Comparison of ENCODE assay signal across 10 cellular contexts in the genomic region with DNA sequence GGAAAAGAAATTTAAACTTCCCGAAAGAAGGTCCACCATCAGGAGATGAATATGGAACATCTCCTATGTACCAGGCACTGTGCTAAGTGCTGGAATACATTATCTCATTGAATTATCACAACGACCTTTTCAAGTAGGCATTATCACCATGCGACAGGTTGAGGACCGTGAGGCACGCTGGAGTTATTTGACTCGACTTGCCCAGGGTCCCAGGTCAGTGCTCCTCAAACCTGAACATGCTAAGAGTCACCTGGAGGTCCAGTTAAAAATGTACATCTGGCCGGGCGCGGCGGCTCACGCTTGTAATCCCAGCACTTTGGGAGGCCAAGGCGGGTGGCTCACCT. TPM values are rescaled to one million over a fixed set of nuclear protein-coding genes. Genes with fewer than 3 reads are reported as not detected.
DNase-seq lines count a peak whose midpoint lies in the region; ATAC-seq and TF ChIP-seq lines count a peak whose summit lies in the region.
"Had no signal": no experiment of that assay in that cellular context is flagged by ENCODE, and none has a peak within 500 bp of the region (broad histone marks: within the 10 kb centered on the region; RNA-seq: fewer than 3 reads in every experiment).

No MANE protein-coding gene starts in this region.

- DNase-seq in CD4-positive, CD25-positive, alpha-beta regulatory T cell = no peak
- DNase-seq in adipocyte (ENCODE audit: low read depth) (no peak), esophagus squamous epithelium (lab: John Stamatoyannopoulos, UW) (no peak), KG1 (lab: John Stamatoyannopoulos, UW) (no peak), NCI-H2107 (lab: John Stamatoyannopoulos, UW) (no peak)
- DNase-seq in naive thymus-derived CD8-positive, alpha-beta T cell = no peak
- DNase-seq: SIG-M5 had no signal

- peak overlapping the region in 3 of 4 donors; percentile 51 to 86 (median 76) for H3K4me3 Mint-ChIP-seq in CD4-positive, CD25-positive, alpha-beta regulatory T cell
- H3K4me3 Mint-ChIP-seq in IgD-negative memory B cell = peak overlapping the region in 3 of 4 donors; percentile 89 to 94 (median 93)
- peak overlapping the region; percentile 1 to 93 (median 86) for H3K4me3 Mint-ChIP-seq in naive thymus-derived CD8-positive, alpha-beta T cell

- H3K4me3 ChIP-seq in CD4-positive, CD25-positive, alpha-beta regulatory T cell (ENCODE audit: low read depth, low read length) = peak overlapping the region; percentile 61
- H3K4me3 ChIP-seq in adipocyte (ENCODE audit: low read length) = peak overlapping the region; percentile 26
- peak overlapping the region in 1 of 4 donors; percentile 48 for H3K4me3 ChIP-seq in esophagus squamous epithelium

- H3K27me3 Mint-ChIP-seq in CD4-positive, CD25-positive, alpha-beta regulatory T cell = no peaks in the 10 kb centered on the region
- H3K27me3 Mint-ChIP-seq in IgD-negative memory B cell = no peaks in the 10 kb centered on the region
- H3K27me3 Mint-ChIP-seq in naive thymus-derived CD8-positive, alpha-beta T cell = no peaks in the 10 kb centered on the region

- intact Hi-C loops in esophagus squamous epithelium (cut with DNase I) = loop anchor here (5.0 kb wide), 1 partner anchor 68 kb away; the partner anchor contains the start of genes FBXO2 and FBXO44

- TF ChIP-seq POLR2A in esophagus squamous epithelium (IDR thresholded peaks at IDR 0.05) = no peak

- H3K9me3 Mint-ChIP-seq in CD4-positive, CD25-positive, alpha-beta regulatory T cell = peaks cover 0 to 3% (median 0%) of the 10 kb centered on the region in 7 donors
- no peaks in the 10 kb centered on the region for H3K9me3 Mint-ChIP-seq in IgD-negative memory B cell
- H3K9me3 Mint-ChIP-seq in naive thymus-derived CD8-positive, alpha-beta T cell = no peaks in the 10 kb centered on the region

- WGBS in esophagus squamous epithelium, 2 donors = 32 to 45% methylated on average over 3 to 8 of the region's 12 CpGs

- no peak overlapping the region for H3K9ac ChIP-seq in adipocyte (ENCODE audit: low read length)

- POLR2A ChIA-PET in naive thymus-derived CD8-positive, alpha-beta T cell (lab: Charles Lee) = interaction anchor here (0.7 to 3.0 kb wide), 22 partner anchors 9 to 1073 kb away, joined by 3 to 70 read pairs (median 6); partner anchors contain the start of genes AGTRAP, CLCN6, FBXO2 and FBXO44

- peak overlapping the region; percentile 87 to 96 (median 91) for H3K27ac Mint-ChIP-seq in CD4-positive, CD25-positive, alpha-beta regulatory T cell
- H3K27ac Mint-ChIP-seq in IgD-negative memory B cell = peak overlapping the region; percentile 48 to 94 (median 81)
- peak overlapping the region in 8 of 10 donors; percentile 84 to 99 (median 92) for H3K27ac Mint-ChIP-seq in naive thymus-derived CD8-positive, alpha-beta T cell

- no peaks in the 10 kb centered on the region for H3K27me3 ChIP-seq in CD4-positive, CD25-positive, alpha-beta regulatory T cell (ENCODE audit: control insufficient read depth, insufficient read depth, low read length)
- H3K27me3 ChIP-seq in adipocyte (replicated peaks; ENCODE audit: control insufficient read depth, insufficient read depth, low read length) = peaks cover 46% of the 10 kb centered on the region
- peaks cover 0 to 10% (median 0%) of the 10 kb centered on the region in 4 donors for H3K27me3 ChIP-seq in esophagus squamous epithelium

- peaks cover 13% of the 10 kb centered on the region for H3K4me1 ChIP-seq in CD4-positive, CD25-positive, alpha-beta regulatory T cell (ENCODE audit: control insufficient read depth, insufficient read depth, low read length, poor library complexity, severe bottlenecking)
- H3K4me1 ChIP-seq in adipocyte (ENCODE audit: control insufficient read depth, insufficient read depth, low read length) (peaks cover 9% of the 10 kb centered on the region), esophagus squamous epithelium (peaks cover 0 to 17% (median 7%) of the 10 kb centered on the region in 3 donors)

- no peak for ATAC-seq in CD4-positive, CD25-positive, alpha-beta regulatory T cell (ENCODE audit: low read depth in 2 of 2)
- no peak for ATAC-seq in naive thymus-derived CD8-positive, alpha-beta T cell
- no peak for ATAC-seq in GM21717 (IDR thresholded peaks at IDR 0.05; ENCODE audit: unreplicated experiment)

- no peaks in the 10 kb centered on the region for H3K36me3 Mint-ChIP-seq in CD4-positive, CD25-positive, alpha-beta regulatory T cell
- H3K36me3 Mint-ChIP-seq in IgD-negative memory B cell = no peaks in the 10 kb centered on the region
- H3K36me3 Mint-ChIP-seq in naive thymus-derived CD8-positive, alpha-beta T cell = no peaks in the 10 kb centered on the region

- no peak for TF ChIP-seq CTCF in esophagus squamous epithelium (IDR thresholded peaks at IDR 0.05)

- H3K27ac ChIP-seq in CD4-positive, CD25-positive, alpha-beta regulatory T cell (ENCODE audit: insufficient read depth, low read length, poor library complexity, severe bottlenecking) = no peak overlapping the region
- H3K27ac ChIP-seq in esophagus squamous epithelium = no peak overlapping the region

- peaks cover 0 to 19% (median 10%) of the 10 kb centered on the region in 4 donors for H3K4me1 Mint-ChIP-seq in CD4-positive, CD25-positive, alpha-beta regulatory T cell
- H3K4me1 Mint-ChIP-seq in IgD-negative memory B cell = peaks cover 6 to 11% (median 7%) of the 10 kb centered on the region in 3 donors
- H3K4me1 Mint-ChIP-seq in naive thymus-derived CD8-positive, alpha-beta T cell = peaks cover 11 to 22% (median 16%) of the 10 kb centered on the region in 4 donors

- H3K9me3 ChIP-seq in CD4-positive, CD25-positive, alpha-beta regulatory T cell (ENCODE audit: control insufficient read depth in 2 of 2, low read length in 2 of 2) = no peaks in the 10 kb centered on the region
- no peaks in the 10 kb centered on the region for H3K9me3 ChIP-seq in adipocyte (ENCODE audit: control insufficient read depth, low read length)
- H3K9me3 ChIP-seq in esophagus squamous epithelium = no peaks in the 10 kb centered on the region

- H3K36me3 ChIP-seq in CD4-positive, CD25-positive, alpha-beta regulatory T cell (ENCODE audit: control insufficient read depth, insufficient read depth, low read length) = no peaks in the 10 kb centered on the region
- H3K36me3 ChIP-seq in adipocyte (ENCODE audit: control insufficient read depth, insufficient read depth, low read length, severe bottlenecking) (no peaks in the 10 kb centered on the region), esophagus squamous epithelium (no peaks in the 10 kb centered on the region)

RNA-seq across cellular contexts. Expression of gene AGTRAP, which starts 15.9 kb away (rescaled TPM):
- total RNA-seq in CD4-positive, CD25-positive, alpha-beta regulatory T cell = 25.2 TPM
- 100 to 1,000 TPM in 1 of 4 donors, 10 to 100 TPM in 3; 65.1 to 113 (median 78.0) TPM for polyA plus RNA-seq in CD4-positive, CD25-positive, alpha-beta regulatory T cell
- polyA plus RNA-seq in IgD-negative memory B cell = 52.6 TPM
- 10 to 100 TPM; 16.7 to 19.3 TPM for total RNA-seq in naive thymus-derived CD8-positive, alpha-beta T cell
- 100 to 1,000 TPM in 1 of 3 donors, 10 to 100 TPM in 2; 57.3 to 106 (median 90.0) TPM for polyA plus RNA-seq in naive thymus-derived CD8-positive, alpha-beta T cell
- 10 to 100 TPM; 34.5 to 89.5 (median 50.7) TPM for total RNA-seq in esophagus squamous epithelium

RNA-seq across cellular contexts. Expression of gene DRAXIN, which starts 28.5 kb away (rescaled TPM):
- not detected for total RNA-seq in CD4-positive, CD25-positive, alpha-beta regulatory T cell
- polyA plus RNA-seq in CD4-positive, CD25-positive, alpha-beta regulatory T cell = under 1 TPM in 2 of 4 donors, not detected in 2; 0.06 to 0.11 TPM
- 0.13 TPM for polyA plus RNA-seq in IgD-negative memory B cell
- total RNA-seq in naive thymus-derived CD8-positive, alpha-beta T cell = under 1 TPM; 0.22 to 0.29 TPM
- under 1 TPM; 0.07 to 0.29 (median 0.14) TPM for polyA plus RNA-seq in naive thymus-derived CD8-positive, alpha-beta T cell
- total RNA-seq in esophagus squamous epithelium = not detected

RNA-seq across cellular contexts. Expression of gene MAD2L2, which starts 39.1 kb away (rescaled TPM):
- 28.7 TPM for total RNA-seq in CD4-positive, CD25-positive, alpha-beta regulatory T cell
- polyA plus RNA-seq in CD4-positive, CD25-positive, alpha-beta regulatory T cell = 10 to 100 TPM; 49.3 to 75.3 (median 55.3) TPM
- polyA plus RNA-seq in IgD-negative memory B cell = 49.1 TPM
- total RNA-seq in naive thymus-derived CD8-positive, alpha-beta T cell = 10 to 100 TPM; 19.7 to 21.3 TPM
- 10 to 100 TPM; 52.2 to 66.1 (median 54.2) TPM for polyA plus RNA-seq in naive thymus-derived CD8-positive, alpha-beta T cell
- 10 to 100 TPM; 12.1 to 22.8 (median 18.9) TPM for total RNA-seq in esophagus squamous epithelium

RNA-seq across cellular contexts. Expression of gene C1orf167, which starts 42.0 kb away (rescaled TPM):
- total RNA-seq in CD4-positive, CD25-positive, alpha-beta regulatory T cell = not detected
- polyA plus RNA-seq in CD4-positive, CD25-positive, alpha-beta regulatory T cell = 1 to 10 TPM in 2 of 4 donors, under 1 TPM in 1, not detected in 1; 0.61 to 1.3 (median 1.0) TPM
- polyA plus RNA-seq in IgD-negative memory B cell = not detected
- not detected for total RNA-seq in naive thymus-derived CD8-positive, alpha-beta T cell
- polyA plus RNA-seq in naive thymus-derived CD8-positive, alpha-beta T cell = not detected
- total RNA-seq in esophagus squamous epithelium = 1 to 10 TPM in 1 of 4 donors, under 1 TPM in 2, not detected in 1; 0.31 to 2.6 (median 0.76) TPM
- total RNA-seq: glomerular endothelial cell had no signal

RNA-seq across cellular contexts. Expression of gene FBXO6, which starts 56.0 kb away (rescaled TPM):
- 5.9 TPM for total RNA-seq in CD4-positive, CD25-positive, alpha-beta regulatory T cell
- polyA plus RNA-seq in CD4-positive, CD25-positive, alpha-beta regulatory T cell = 10 to 100 TPM in 3 of 4 donors, 1 to 10 TPM in 1; 9.4 to 18.4 (median 17.3) TPM
- polyA plus RNA-seq in IgD-negative memory B cell = 24.2 TPM
- 1 to 10 TPM; 3.2 to 3.7 TPM for total RNA-seq in naive thymus-derived CD8-positive, alpha-beta T cell
- 10 to 100 TPM; 12.9 to 22.2 (median 14.0) TPM for polyA plus RNA-seq in naive thymus-derived CD8-positive, alpha-beta T cell
- total RNA-seq in esophagus squamous epithelium = 10 to 100 TPM; 11.6 to 20.2 (median 12.2) TPM
